In genomic region chr7:117401293-117402002, GRCh38 we compare ENCODE assay signal across 10 cellular contexts. TPM values are rescaled to one million over a fixed set of nuclear protein-coding genes. Genes with fewer than 3 reads are reported as not detected.
DNase-seq lines count a peak whose midpoint lies in the region; ATAC-seq and TF ChIP-seq lines count a peak whose summit lies in the region.
"Had no signal": no experiment of that assay in that cellular context is flagged by ENCODE, and none has a peak within 500 bp of the region (broad histone marks: within the 10 kb centered on the region; RNA-seq: fewer than 3 reads in every experiment).

No MANE protein-coding gene starts in this region.

- TF ChIP-seq CTCF in body of pancreas (IDR thresholded peaks at IDR 0.05): peak in 2 of 7 experiments; percentile 6 to 10

- WGBS in body of pancreas, 2 donors: 55 to 61% methylated on average over 5 of the region's 5 CpGs

- no peaks in the 10 kb centered on the region for H3K9me3 ChIP-seq in body of pancreas

- no peaks in the 10 kb centered on the region for H3K36me3 ChIP-seq in body of pancreas (replicated peaks in 1 of 2; ENCODE audit: insufficient read depth in 1 of 2, low read depth in 2 of 2)

- no peak overlapping the region for H3K27ac Mint-ChIP-seq in T-cell

- H3K4me1 Mint-ChIP-seq in T-cell: no peaks in the 10 kb centered on the region

- no peaks in the 10 kb centered on the region for H3K36me3 Mint-ChIP-seq in T-cell

- no peak for TF ChIP-seq POLR2A in body of pancreas (IDR thresholded peaks at IDR 0.05)

- CTCF ChIA-PET in T-cell (lab: Charles Lee): interaction anchor here in 1 of 2 donors (0.7 kb wide), 1 partner anchor 16 kb away, joined by 4 read pairs; no protein-coding TSS in a partner anchor

- H3K27me3 Mint-ChIP-seq in T-cell: no peaks in the 10 kb centered on the region

- no peaks in the 10 kb centered on the region for H3K27me3 ChIP-seq in body of pancreas

- H3K27ac ChIP-seq in body of pancreas: peak overlapping the region in 3 of 4 donors; percentile 10 to 63 (median 57)

- no peak for DNase-seq in body of pancreas
- DNase-seq in renal cortical epithelial cell (ENCODE audit: low read depth): peak; percentile 13
- DNase-seq in NCI-H187 treated with DMSO at 0.1 percent for 48 hours (lab: John Stamatoyannopoulos, UW): no peak
- no peak for DNase-seq in T-cell
- DNase-seq: activated CD8-positive, alpha-beta memory T cell treated with anti-CD3 and anti-CD28 coated beads for 24 hours; left ventricle myocardium superior had no signal

- H3K4me1 ChIP-seq in body of pancreas: peaks cover 13% of the 10 kb centered on the region

- intact Hi-C loops in body of pancreas (cut with DNase I): no loop called here

- H3K4me3 Mint-ChIP-seq in T-cell: no peak overlapping the region

- ATAC-seq in GM18511 (IDR thresholded peaks at IDR 0.05; ENCODE audit: unreplicated experiment) (peak; percentile 57), HG03280 (IDR thresholded peaks at IDR 0.05; ENCODE audit: unreplicated experiment) (peak; percentile 64), body of pancreas (no peak), T-cell (replicated peaks in 1 of 4) (no peak), HG02759 (IDR thresholded peaks at IDR 0.05; ENCODE audit: unreplicated experiment) (no peak)
- ATAC-seq: left ventricle myocardium superior had no signal

- POLR2A ChIA-PET in T-cell (lab: Charles Lee): no interaction called here

- H3K4me3 ChIP-seq in body of pancreas: no peak overlapping the region

- peaks cover 0 to 3% (median 0%) of the 10 kb centered on the region in 3 donors for H3K9me3 Mint-ChIP-seq in T-cell

RNA-seq across cellular contexts. Expression of gene ASZ1, which starts 25.8 kb away (rescaled TPM):
- total RNA-seq in body of pancreas (not detected), renal cortical epithelial cell (not detected in 2 replicates), T-cell (not detected)
- total RNA-seq: left ventricle myocardium superior, temporal lobe had no signal

Comparison
In these comparisons a context has a peak if more than half of its experiments do, and no peak if none do; other contexts are left out.
1. ATAC-seq: peak in GM18511 (single experiment) and HG03280 (single experiment); none in body of pancreas (single experiment), T-cell (0 of 4) and HG02759 (single experiment).